In the genomic region with DNA sequence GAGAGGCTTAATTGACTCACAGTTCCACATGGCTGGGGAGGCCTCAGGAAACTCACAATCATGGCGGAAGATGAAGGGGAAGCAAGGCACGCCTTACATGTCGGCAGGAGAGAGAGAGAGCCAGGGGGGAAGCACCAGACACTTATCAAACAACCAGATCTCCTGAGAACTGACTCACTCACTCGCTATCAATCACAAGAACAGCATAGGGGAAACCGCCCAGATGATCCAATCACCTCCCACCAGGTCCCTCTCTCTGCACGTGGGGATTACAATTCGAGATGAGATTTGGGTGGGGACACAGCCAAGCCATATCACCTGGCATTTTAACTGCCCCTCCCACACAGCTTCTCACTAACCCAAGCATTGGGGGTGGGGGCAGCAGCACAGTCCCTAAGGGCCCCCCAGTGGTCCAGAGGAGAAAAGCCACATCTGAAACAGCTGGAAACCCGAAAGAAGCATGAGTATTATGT, we compare ENCODE assay signal across 11 cellular contexts.
DNase-seq lines count a peak whose midpoint lies in the region; ATAC-seq and TF ChIP-seq lines count a peak whose summit lies in the region.
"Had no signal": no experiment of that assay in that cellular context is flagged by ENCODE, and none has a peak within 500 bp of the region (broad histone marks: within the 10 kb centered on the region; RNA-seq: fewer than 3 reads in every experiment).

No MANE protein-coding gene starts in this region.

- no peak for TF ChIP-seq EP300 in stomach (IDR thresholded peaks at IDR 0.05)

- H3K36me3 ChIP-seq in stomach: peaks cover 0 to 5% (median 2%) of the 10 kb centered on the region in 4 donors

- peak; percentile 76 to 93 for ATAC-seq in activated T-cell treated with anti-CD3 and anti-CD28 coated beads, Interleukin-2, amount 50 U/mL, for 72 hours (replicated peaks in 1 of 2)
- no peak for ATAC-seq in GM19455 (IDR thresholded peaks at IDR 0.05; ENCODE audit: unreplicated experiment)

- no peak overlapping the region for H3K27ac ChIP-seq in stomach
- H3K27ac ChIP-seq: esophagus muscularis mucosa, skin epidermis had no signal

- peaks cover 7% of the 10 kb centered on the region for H3K27me3 Mint-ChIP-seq in activated T-cell treated with anti-CD3 and anti-CD28 coated beads, Interleukin-2, amount 50 U/mL, for 72 hours (ENCODE audit: low read depth)

- no peaks in the 10 kb centered on the region for H3K4me1 ChIP-seq in stomach
- H3K4me1 ChIP-seq: esophagus muscularis mucosa had no signal

- DNase-seq in DMS 273 (lab: John Stamatoyannopoulos, UW; ENCODE audit: unreplicated experiment) (peak; percentile 35), DMS 273 treated with DMSO at 0.1 percent for 48 hours (lab: John Stamatoyannopoulos, UW) (no peak), NCI-H1930 (lab: John Stamatoyannopoulos, UW) (no peak), stomach (no peak)
- peak; percentile 46 for DNase-seq in Jurkat, Clone E6-1 (ENCODE audit: low read depth, low spot score)
- peak; percentile 19 to 23 for DNase-seq in activated T-cell treated with anti-CD3 and anti-CD28 coated beads, Interleukin-2, amount 50 U/mL, for 72 hours
- DNase-seq in stimulated activated CD4-positive, alpha-beta T cell treated with anti-CD3 and anti-CD28 coated beads, Interleukin-12 subunit alpha, Interleukin-12 subunit beta, amount 100 ng/mL, for 48 hours (ENCODE audit: low read depth in 2 of 3, low spot score in 1 of 3): peak; percentile 11 to 32 (median 21)

- H3K27ac Mint-ChIP-seq in activated T-cell treated with anti-CD3 and anti-CD28 coated beads, Interleukin-2, amount 50 U/mL, for 72 hours: no peak overlapping the region
- H3K27ac Mint-ChIP-seq: activated T-helper 2 cell treated with anti-CD3 and anti-CD28 coated beads, Interferon-gamma antibody, Interleukin-2, Interleukin-4, amounts not matched to agents 10 μg/mL and 5 μg/mL and 100 μg/mL, durations not matched to agents 14 hours and 24 hours and 36 hours had no signal

- no peak overlapping the region for H3K4me3 Mint-ChIP-seq in activated T-cell treated with anti-CD3 and anti-CD28 coated beads, Interleukin-2, amount 50 U/mL, for 72 hours

- peaks cover 0 to 6% (median 0%) of the 10 kb centered on the region in 3 donors for H3K27me3 ChIP-seq in stomach
- H3K27me3 ChIP-seq: esophagus muscularis mucosa had no signal

- WGBS in stomach, 5 donors: 31 to 41% (median 37%) methylated on average over 8 of the region's 8 CpGs

- intact Hi-C loops in stomach (cut with DNase I; ENCODE audit: low total_unique reads): no loop called here

- H3K4me1 Mint-ChIP-seq in activated T-cell treated with anti-CD3 and anti-CD28 coated beads, Interleukin-2, amount 50 U/mL, for 72 hours (ENCODE audit: low read depth): peaks cover 12% of the 10 kb centered on the region

- H3K36me3 Mint-ChIP-seq in activated T-cell treated with anti-CD3 and anti-CD28 coated beads, Interleukin-2, amount 50 U/mL, for 72 hours (ENCODE audit: insufficient read depth in 2 of 2): peaks cover 10 to 16% of the 10 kb centered on the region in 2 donors

- no peak for TF ChIP-seq CTCF in stomach (IDR thresholded peaks at IDR 0.05)

- no peaks in the 10 kb centered on the region for H3K9me3 ChIP-seq in stomach
- H3K9me3 ChIP-seq: esophagus muscularis mucosa had no signal

- no peak overlapping the region for H3K4me3 ChIP-seq in Jurkat, Clone E6-1 (ENCODE audit: low read length)
- H3K4me3 ChIP-seq in stomach: no peak overlapping the region
- H3K4me3 ChIP-seq: esophagus muscularis mucosa, skin epidermis had no signal

- TF ChIP-seq POLR2A in stomach (IDR thresholded peaks at IDR 0.05): no peak

- peaks cover 9 to 11% of the 10 kb centered on the region in 2 donors for H3K9me3 Mint-ChIP-seq in activated T-cell treated with anti-CD3 and anti-CD28 coated beads, Interleukin-2, amount 50 U/mL, for 72 hours

Comparison
In these comparisons a context has a peak if more than half of its experiments do, and no peak if none do; other contexts are left out.
1. DNase-seq: peak in DMS 273 (single experiment), Jurkat, Clone E6-1 (single experiment), activated T-cell treated with anti-CD3 and anti-CD28 coated beads, Interleukin-2, amount 50 U/mL, for 72 hours (2 of 2) and stimulated activated CD4-positive, alpha-beta T cell treated with anti-CD3 and anti-CD28 coated beads, Interleukin-12 subunit alpha, Interleukin-12 subunit beta, amount 100 ng/mL, for 48 hours (3 of 3); none in DMS 273 treated with DMSO at 0.1 percent for 48 hours (single experiment), NCI-H1930 (0 of 2) and stomach (single experiment).